Comparison of ENCODE assay signal across 14 cellular contexts in the genomic region with DNA sequence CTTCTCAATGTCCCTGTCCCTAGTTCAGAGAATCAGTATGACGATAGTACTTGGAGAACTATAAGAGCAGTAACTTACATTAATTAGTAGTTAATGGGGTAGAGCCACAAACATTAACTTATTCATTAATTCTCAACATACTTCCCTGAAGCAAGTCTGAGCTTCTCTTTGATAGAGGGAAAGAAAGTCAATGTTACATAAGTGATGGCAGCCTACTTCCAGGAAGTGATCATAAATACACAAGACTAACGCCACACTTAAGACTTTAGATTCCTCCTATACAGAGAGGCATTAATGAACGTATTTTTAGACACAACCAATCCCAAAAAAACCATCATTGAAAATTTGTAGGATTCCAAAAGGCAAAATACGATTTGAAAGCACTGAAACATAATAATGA.
"Had no signal": no experiment of that assay in that cellular context is flagged by ENCODE, and none has a peak within 500 bp of the region (broad histone marks: within the 10 kb centered on the region; RNA-seq: fewer than 3 reads in every experiment).

No MANE protein-coding gene starts in this region.

- H3K4me3 Mint-ChIP-seq: activated CD4-positive, alpha-beta memory T cell treated with anti-CD3 and anti-CD28 coated beads, Interleukin-2, amount 10 ng/mL, durations not matched to agents 7 days and 5 days; dendritic cell treated with granulocyte-macrophage colony-stimulating factor and Interleukin-4, amounts not matched to agents 40 ng/mL and 50 ng/mL, for 4 days; memory B cell had no signal

- H3K9me3 Mint-ChIP-seq: activated CD4-positive, alpha-beta memory T cell treated with anti-CD3 and anti-CD28 coated beads, Interleukin-2, amount 10 ng/mL, durations not matched to agents 7 days and 5 days; activated T-cell treated with anti-CD3 and anti-CD28 coated beads, Interleukin-2, amount 50 U/mL, for 72 hours; dendritic cell treated with granulocyte-macrophage colony-stimulating factor and Interleukin-4, amounts not matched to agents 40 ng/mL and 50 ng/mL, for 4 days; memory B cell; stimulated activated naive CD8-positive, alpha-beta T cell treated with anti-CD3 and anti-CD28 coated beads, Interleukin-15, amount 100 ng/mL, for 72 hours had no signal

- H3K27ac Mint-ChIP-seq: activated CD4-positive, alpha-beta memory T cell treated with anti-CD3 and anti-CD28 coated beads, Interleukin-2, amount 10 ng/mL, durations not matched to agents 7 days and 5 days; activated T-cell treated with anti-CD3 and anti-CD28 coated beads, Interleukin-2, amount 50 U/mL, for 72 hours; dendritic cell treated with granulocyte-macrophage colony-stimulating factor and Interleukin-4, amounts not matched to agents 40 ng/mL and 50 ng/mL, for 4 days; memory B cell; stimulated activated naive CD8-positive, alpha-beta T cell treated with anti-CD3 and anti-CD28 coated beads, Interleukin-15, amount 100 ng/mL, for 72 hours had no signal

- H3K27me3 ChIP-seq: adrenal gland, esophagus muscularis mucosa, ovary had no signal

- H3K4me3 ChIP-seq: adrenal gland, esophagus muscularis mucosa, ovary had no signal

- H3K27ac ChIP-seq: adrenal gland, esophagus muscularis mucosa had no signal

- DNase-seq: activated CD4-positive, alpha-beta memory T cell treated with anti-CD3 and anti-CD28 coated beads, Interleukin-2, amount 10 ng/mL, durations not matched to agents 7 days and 5 days; activated CD4-positive, alpha-beta T cell treated with anti-CD3 and anti-CD28 coated beads for 1 hour; activated T-cell treated with anti-CD3 and anti-CD28 coated beads, Interleukin-2, amount 50 U/mL, for 72 hours; adrenal gland; central memory CD4-positive, alpha-beta T cell; ovary; stimulated activated CD4-positive, alpha-beta T cell treated with anti-CD3 and anti-CD28 coated beads, Interleukin-2, amount 100 ng/mL, for 48 hours; stimulated activated CD8-positive, alpha-beta memory T cell treated with anti-CD3 and anti-CD28 coated beads, Interleukin-4, amount 100 ng/mL, for 48 hours; stimulated activated naive CD8-positive, alpha-beta T cell treated with anti-CD3 and anti-CD28 coated beads, Interleukin-15, amount 100 ng/mL, for 72 hours; T-helper 9 cell had no signal

- H3K9me3 ChIP-seq: adrenal gland, esophagus muscularis mucosa, ovary had no signal

- H3K4me1 ChIP-seq: adrenal gland had no signal

- H3K36me3 ChIP-seq: adrenal gland, esophagus muscularis mucosa, ovary had no signal

- ATAC-seq: activated T-cell treated with anti-CD3 and anti-CD28 coated beads, Interleukin-2, amount 50 U/mL, for 72 hours; left lobe of liver; stimulated activated naive CD8-positive, alpha-beta T cell treated with anti-CD3 and anti-CD28 coated beads, Interleukin-15, amount 100 ng/mL, for 72 hours had no signal

- H3K27me3 Mint-ChIP-seq: activated CD4-positive, alpha-beta memory T cell treated with anti-CD3 and anti-CD28 coated beads, Interleukin-2, amount 10 ng/mL, durations not matched to agents 7 days and 5 days; dendritic cell treated with granulocyte-macrophage colony-stimulating factor and Interleukin-4, amounts not matched to agents 40 ng/mL and 50 ng/mL, for 4 days; memory B cell; stimulated activated naive CD8-positive, alpha-beta T cell treated with anti-CD3 and anti-CD28 coated beads, Interleukin-15, amount 100 ng/mL, for 72 hours had no signal
